In the genomic region with DNA sequence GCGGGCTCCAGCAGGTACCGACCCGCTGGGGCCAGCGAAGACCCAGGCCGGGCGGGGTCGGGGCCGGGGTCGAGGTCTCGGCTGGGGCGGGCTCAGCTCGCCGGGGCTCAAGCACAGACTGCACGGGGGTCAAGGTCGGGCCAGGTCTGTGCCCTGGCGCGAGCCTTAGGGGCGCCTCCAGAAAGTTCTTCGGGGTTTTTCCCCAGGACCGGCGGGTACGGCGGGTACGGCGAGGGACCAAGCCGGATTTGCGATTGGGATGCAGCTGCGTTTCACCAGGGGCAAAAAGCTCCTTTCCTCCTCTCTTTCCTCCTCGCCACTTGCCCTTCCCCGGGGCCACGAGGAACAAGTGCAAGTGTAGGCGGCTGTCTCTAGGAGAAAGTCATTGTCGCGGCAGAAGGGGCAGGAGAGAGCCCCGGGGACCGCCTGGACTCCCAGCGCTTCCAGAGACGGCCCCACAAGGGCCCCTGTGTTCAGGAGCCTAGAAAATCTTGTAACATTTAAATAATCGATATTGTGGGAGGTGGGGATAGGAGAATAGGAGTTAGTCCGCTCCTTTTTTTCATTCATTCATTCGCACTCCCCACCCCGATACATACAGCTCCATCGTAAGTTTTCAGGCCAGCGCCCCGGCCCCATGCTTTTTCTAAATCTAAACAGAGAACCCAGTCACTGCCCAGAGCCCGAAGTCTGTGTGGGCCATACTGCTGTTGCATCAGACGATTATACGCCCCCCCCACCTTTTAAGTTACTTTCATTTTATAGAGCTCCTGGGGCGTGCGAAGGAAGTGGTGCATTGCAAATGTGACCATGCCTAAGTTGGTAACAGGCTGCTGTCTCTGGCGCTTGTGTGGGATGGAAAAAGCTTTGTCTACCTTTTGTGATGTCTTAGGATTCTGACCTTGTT, we compare ENCODE assay signal across 8 cellular contexts. TPM values are rescaled to one million over a fixed set of nuclear protein-coding genes. Genes with fewer than 3 reads are reported as not detected.
DNase-seq lines count a peak whose midpoint lies in the region; ATAC-seq and TF ChIP-seq lines count a peak whose summit lies in the region.

No MANE protein-coding gene starts in this region.

- peak; percentile 85 for DNase-seq in EH (ENCODE audit: low read depth)
- peak; percentile 52 for DNase-seq in LHCN-M2 (ENCODE audit: low read depth)
- peak; percentile 41 to 63 for DNase-seq in SJCRH30
- DNase-seq in activated naive CD4-positive, alpha-beta T cell treated with anti-CD3 and anti-CD28 coated beads, Interleukin-2, amount 10 ng/mL, durations not matched to agents 7 days and 5 days: peak; percentile 79
- DNase-seq in right atrium auricular region (ENCODE audit: low spot score): no peak
- DNase-seq in gastrocnemius medialis: no peak
- DNase-seq in posterior cingulate gyrus: no peak

- H3K27ac ChIP-seq in SJCRH30: peak overlapping the region; percentile 88
- peak overlapping the region; percentile 20 to 62 for H3K27ac ChIP-seq in right atrium auricular region
- peak overlapping the region; percentile 62 to 79 (median 74) for H3K27ac ChIP-seq in gastrocnemius medialis

- TF ChIP-seq POLR2A in gastrocnemius medialis (IDR thresholded peaks at IDR 0.05): no peak

- in situ Hi-C loops in gastrocnemius medialis (cut with MboI; ENCODE audit: low sequenced_read_pairs in 4 of 4): no loop called here

- H3K9me3 ChIP-seq in SJCRH30 (replicated peaks) (no peaks in the 10 kb centered on the region), right atrium auricular region (no peaks in the 10 kb centered on the region), gastrocnemius medialis (no peaks in the 10 kb centered on the region)

- TF ChIP-seq CTCF in right atrium auricular region (IDR thresholded peaks at IDR 0.05) (no peak), gastrocnemius medialis (IDR thresholded peaks at IDR 0.05 in 4 of 5, conservative IDR thresholded peaks at IDR 0.05 in 1 of 5) (no peak)

- H3K4me3 ChIP-seq in SJCRH30 (peak overlapping the region; percentile 71), right atrium auricular region (peak overlapping the region; percentile 44 to 56), gastrocnemius medialis (peak overlapping the region; percentile 50 to 68 (median 64))

- H3K4me1 ChIP-seq in SJCRH30 (peaks cover 5% of the 10 kb centered on the region), right atrium auricular region (peaks cover 0 to 24% of the 10 kb centered on the region in 2 donors), gastrocnemius medialis (peaks cover 7 to 15% of the 10 kb centered on the region in 2 donors)

- intact Hi-C loops in gastrocnemius medialis (cut with DNase I; ENCODE audit: low total_unique reads): no loop called here
- intact Hi-C loops in posterior cingulate gyrus (cut with DNase I): no loop called here

- peaks cover 54% of the 10 kb centered on the region for H3K4me1 Mint-ChIP-seq in activated naive CD4-positive, alpha-beta T cell treated with anti-CD3 and anti-CD28 coated beads, Interleukin-2, amount 10 ng/mL, durations not matched to agents 7 days and 5 days

- peak overlapping the region; percentile 97 for H3K4me3 Mint-ChIP-seq in activated naive CD4-positive, alpha-beta T cell treated with anti-CD3 and anti-CD28 coated beads, Interleukin-2, amount 10 ng/mL, durations not matched to agents 7 days and 5 days

- H3K27me3 Mint-ChIP-seq in activated naive CD4-positive, alpha-beta T cell treated with anti-CD3 and anti-CD28 coated beads, Interleukin-2, amount 10 ng/mL, durations not matched to agents 7 days and 5 days: no peaks in the 10 kb centered on the region

- ATAC-seq in GM21723 (IDR thresholded peaks at IDR 0.05; ENCODE audit: unreplicated experiment) (peak; percentile 35), gastrocnemius medialis (peak; percentile 9 to 20)

- peaks cover 33% of the 10 kb centered on the region for H3K36me3 Mint-ChIP-seq in activated naive CD4-positive, alpha-beta T cell treated with anti-CD3 and anti-CD28 coated beads, Interleukin-2, amount 10 ng/mL, durations not matched to agents 7 days and 5 days

- CTCF ChIA-PET in activated naive CD4-positive, alpha-beta T cell treated with anti-CD3 and anti-CD28 coated beads, Interleukin-2, amount 10 ng/mL, durations not matched to agents 7 days and 5 days (lab: Charles Lee): interaction anchor here (0.8 to 2.1 kb wide), 3 partner anchors 10 to 63 kb away, joined by 3 to 4 read pairs (median 4); no protein-coding TSS in a partner anchor

- H3K36me3 ChIP-seq in SJCRH30 (no peaks in the 10 kb centered on the region; the same call in 1 of the 2 replicates), right atrium auricular region (no peaks in the 10 kb centered on the region), gastrocnemius medialis (no peaks in the 10 kb centered on the region)

- no peaks in the 10 kb centered on the region for H3K9me3 Mint-ChIP-seq in activated naive CD4-positive, alpha-beta T cell treated with anti-CD3 and anti-CD28 coated beads, Interleukin-2, amount 10 ng/mL, durations not matched to agents 7 days and 5 days

- H3K27ac Mint-ChIP-seq in activated naive CD4-positive, alpha-beta T cell treated with anti-CD3 and anti-CD28 coated beads, Interleukin-2, amount 10 ng/mL, durations not matched to agents 7 days and 5 days: peak overlapping the region; percentile 99

- H3K27me3 ChIP-seq in SJCRH30 (no peaks in the 10 kb centered on the region), right atrium auricular region (peaks cover 0 to 11% of the 10 kb centered on the region in 2 donors), gastrocnemius medialis (peaks cover 21 to 37% (median 23%) of the 10 kb centered on the region in 3 donors)

RNA-seq across cellular contexts. Expression of a gene that starts 0.7 kb away (rescaled TPM):
- total RNA-seq in LHCN-M2 (2014; rRNA removed): 15.7 and 20.3 TPM in 2 replicates
- polyA plus RNA-seq in LHCN-M2 (2012): 2.2 TPM
- 10.6 and 15.7 TPM in 2 replicates for total RNA-seq in SJCRH30 (2014; rRNA removed; shearing (Covaris generic))
- total RNA-seq in right atrium auricular region: under 1 TPM; 0.22 to 0.75 TPM
- total RNA-seq in gastrocnemius medialis: 1 to 10 TPM in 2 of 4 donors, under 1 TPM in 1, not detected in 1; 0.27 to 1.7 (median 1.2) TPM

Comparison
In these comparisons a context has a peak if more than half of its experiments do, and no peak if none do; other contexts are left out.
1. DNase-seq: peak in EH (single experiment), LHCN-M2 (single experiment), SJCRH30 (2 of 2) and activated naive CD4-positive, alpha-beta T cell treated with anti-CD3 and anti-CD28 coated beads, Interleukin-2, amount 10 ng/mL, durations not matched to agents 7 days and 5 days (single experiment); none in right atrium auricular region (single experiment), gastrocnemius medialis (0 of 2) and posterior cingulate gyrus (0 of 10).
2. Peak in every context shown above with its lines, with median percentiles within 50 percentile points of each other: H3K27ac ChIP-seq and H3K4me3 ChIP-seq.